In genomic region chr17:61416540-61417363, GRCh38 we compare ENCODE assay signal across 8 cellular contexts. TPM values are rescaled to one million over a fixed set of nuclear protein-coding genes. Genes with fewer than 3 reads are reported as not detected.
DNase-seq lines count a peak whose midpoint lies in the region; ATAC-seq and TF ChIP-seq lines count a peak whose summit lies in the region.

No MANE protein-coding gene starts in this region.

- no peaks in the 10 kb centered on the region for H3K36me3 ChIP-seq in brain microvascular endothelial cell (replicated peaks)
- H3K36me3 ChIP-seq in iPS-15b (ENCODE audit: control insufficient read depth, insufficient read depth, low read length), result no peaks in the 10 kb centered on the region

- TF ChIP-seq CTCF in brain microvascular endothelial cell (IDR thresholded peaks at IDR 0.05; ENCODE audit: low read depth, low read length, missing control alignments) (peak; percentile 98), retinal pigment epithelial cell (conservative IDR thresholded peaks at IDR 0.05; ENCODE audit: low read depth, low read length) (peak; percentile 95)

- ATAC-seq in GM19452 (IDR thresholded peaks at IDR 0.05; ENCODE audit: unreplicated experiment) (peak; percentile 46), T-helper 17 cell (peak; percentile 42), GM21526 (IDR thresholded peaks at IDR 0.05; ENCODE audit: low FRiP score, unreplicated experiment) (no peak)

- no peak overlapping the region for H3K27ac ChIP-seq in brain microvascular endothelial cell

- no peaks in the 10 kb centered on the region for H3K4me1 Mint-ChIP-seq in T-helper 17 cell

- H3K4me3 ChIP-seq in brain microvascular endothelial cell (ENCODE audit: low read depth, low read length) (peak overlapping the region; percentile 40), iPS-15b (ENCODE audit: low read depth, low read length) (peak overlapping the region; percentile 52), retinal pigment epithelial cell (ENCODE audit: low read length) (peak overlapping the region; percentile 20)

- H3K9ac ChIP-seq in iPS-15b (ENCODE audit: low read depth, low read length), result no peak overlapping the region

- DNase-seq in AG20443 (ENCODE audit: low spot score) (peak; percentile 95), NCI-H1436 treated with DMSO at 0.1 percent for 48 hours (lab: John Stamatoyannopoulos, UW) (peak; percentile 54), T-helper 17 cell (peak in 2 of 3 donors; percentile 29 to 48), brain microvascular endothelial cell (peak; percentile 77), retinal pigment epithelial cell (ENCODE audit: low read depth) (peak; percentile 24)

- H3K27me3 ChIP-seq in brain microvascular endothelial cell (replicated peaks), result peaks cover 6% of the 10 kb centered on the region
- peaks cover 73% of the 10 kb centered on the region for H3K27me3 ChIP-seq in iPS-15b (ENCODE audit: control insufficient read depth, insufficient read depth, low read length)

- H3K36me3 Mint-ChIP-seq in T-helper 17 cell (ENCODE audit: low read depth), result peaks cover 3% of the 10 kb centered on the region

- H3K4me1 ChIP-seq in iPS-15b (ENCODE audit: control insufficient read depth, insufficient read depth, low read length), result peaks cover 4% of the 10 kb centered on the region

- no peak overlapping the region for H3K27ac Mint-ChIP-seq in T-helper 17 cell

- H3K4me3 Mint-ChIP-seq in T-helper 17 cell, result peak overlapping the region; percentile 61

- no peaks in the 10 kb centered on the region for H3K9me3 ChIP-seq in T-helper 17 cell (ENCODE audit: control insufficient read depth, low read length, poor library complexity, severe bottlenecking)
- H3K9me3 ChIP-seq in iPS-15b (ENCODE audit: control insufficient read depth, insufficient read depth, low read length), result no peaks in the 10 kb centered on the region

- in situ Hi-C loops in brain microvascular endothelial cell (cut with HindIII; ENCODE audit: low pct_ligation_motif_present, low sequenced_read_pairs), result no loop called here

- H3K27me3 Mint-ChIP-seq in T-helper 17 cell, result peaks cover 39% of the 10 kb centered on the region

RNA-seq across cellular contexts. Expression of gene TBX2, which starts 17.1 kb away (rescaled TPM):
- under 1 TPM in 1 of 2 donors, not detected in 1; 0.50 TPM for total RNA-seq in T-helper 17 cell

RNA-seq across cellular contexts. Expression of gene TBX4, which starts 35.5 kb away (rescaled TPM):
- not detected for total RNA-seq in T-helper 17 cell

Comparison
In these comparisons a context has a peak if more than half of its experiments do, and no peak if none do; other contexts are left out.
1. DNase-seq: peak in every context shown above with its lines; median percentile 95 in AG20443; 77 in brain microvascular endothelial cell; 54 in NCI-H1436 treated with DMSO at 0.1 percent for 48 hours; 38 in T-helper 17 cell; 24 in retinal pigment epithelial cell.